ENCODE assay signal across 9 cellular contexts in genomic region chr16:27325736-27326135, GRCh38. TPM values are rescaled to one million over a fixed set of nuclear protein-coding genes. Genes with fewer than 3 reads are reported as not detected.
DNase-seq lines count a peak whose midpoint lies in the region; ATAC-seq and TF ChIP-seq lines count a peak whose summit lies in the region.
"Had no signal": no experiment of that assay in that cellular context is flagged by ENCODE, and none has a peak within 500 bp of the region (broad histone marks: within the 10 kb centered on the region; RNA-seq: fewer than 3 reads in every experiment).

No MANE protein-coding gene starts in this region.

- H3K4me3 ChIP-seq in CD8-positive, alpha-beta T cell (ENCODE audit: low read depth, low read length): no peak overlapping the region
- H3K4me3 ChIP-seq in esophagus muscularis mucosa: no peak overlapping the region
- H3K4me3 ChIP-seq in rectal smooth muscle tissue (ENCODE audit: low read length): no peak overlapping the region
- H3K4me3 ChIP-seq: mucosa of descending colon had no signal

- no peak for DNase-seq in CD8-positive, alpha-beta T cell
- DNase-seq in T-cell: peak in 1 of 34 experiments; percentile 8
- no peak for DNase-seq in esophagus muscularis mucosa (ENCODE audit: extremely low spot score)
- no peak for DNase-seq in GM13977 (ENCODE audit: low spot score)
- no peak for DNase-seq in nephron progenitor cell

- peaks cover 60% of the 10 kb centered on the region for H3K4me1 ChIP-seq in CD8-positive, alpha-beta T cell (ENCODE audit: insufficient read depth, low read length)
- H3K4me1 ChIP-seq in esophagus muscularis mucosa (peaks cover 66 to 100% (median 100%) of the 10 kb centered on the region in 4 donors), rectal smooth muscle tissue (ENCODE audit: control insufficient read depth, insufficient read depth, low read length) (peaks cover 30% of the 10 kb centered on the region)

- no peak overlapping the region for H3K4me3 Mint-ChIP-seq in CD8-positive, alpha-beta T cell
- H3K4me3 Mint-ChIP-seq in T-cell: peak overlapping the region in 2 of 3 donors; percentile 1 to 70
- H3K4me3 Mint-ChIP-seq in nephron progenitor cell: no peak overlapping the region

- intact Hi-C loops in CD8-positive, alpha-beta T cell (cut with DNase I, micrococcal nuclease): no loop called here
- intact Hi-C loops in esophagus muscularis mucosa (cut with DNase I): loop anchor here (5.0 kb wide), 1 partner anchor 78 kb away; no protein-coding TSS in a partner anchor

- no peak overlapping the region for H3K9ac ChIP-seq in rectal smooth muscle tissue (ENCODE audit: low read length)

- no peaks in the 10 kb centered on the region for H3K9me3 ChIP-seq in CD8-positive, alpha-beta T cell (ENCODE audit: low read length)
- H3K9me3 ChIP-seq in esophagus muscularis mucosa: no peaks in the 10 kb centered on the region
- H3K9me3 ChIP-seq: mucosa of descending colon had no signal

- peaks cover 4% of the 10 kb centered on the region for H3K36me3 ChIP-seq in CD8-positive, alpha-beta T cell (ENCODE audit: insufficient read depth, low read length)
- H3K36me3 ChIP-seq in esophagus muscularis mucosa (peaks cover 0 to 5% (median 0%) of the 10 kb centered on the region in 4 donors), rectal smooth muscle tissue (ENCODE audit: control insufficient read depth, insufficient read depth, low read length) (no peaks in the 10 kb centered on the region)

- H3K4me1 Mint-ChIP-seq in CD8-positive, alpha-beta T cell (ENCODE audit: low read depth): peaks cover 70% of the 10 kb centered on the region
- H3K4me1 Mint-ChIP-seq in T-cell: peaks cover 86 to 93% (median 88%) of the 10 kb centered on the region in 3 donors
- peaks cover 33% of the 10 kb centered on the region for H3K4me1 Mint-ChIP-seq in nephron progenitor cell

- H3K27ac Mint-ChIP-seq in CD8-positive, alpha-beta T cell: peak overlapping the region; percentile 76
- H3K27ac Mint-ChIP-seq in T-cell: peak overlapping the region; percentile 82 to 89
- no peak overlapping the region for H3K27ac Mint-ChIP-seq in nephron progenitor cell

- 92% methylated on average over 8 of the region's 8 CpGs for WGBS in esophagus muscularis mucosa

- TF ChIP-seq POLR2A in esophagus muscularis mucosa (IDR thresholded peaks at IDR 0.05; ENCODE audit: low read depth): no peak

- in situ Hi-C loops in GM13977 (cut with MboI; ENCODE audit: low pct_unique_long_range_greater_than_20kb, low sequenced_read_pairs, unreplicated experiment): no loop called here

- POLR2A ChIA-PET in CD8-positive, alpha-beta T cell (lab: Charles Lee): no interaction called here
- POLR2A ChIA-PET in T-cell (lab: Charles Lee): no interaction called here

- ATAC-seq in CD8-positive, alpha-beta T cell: no peak
- ATAC-seq in T-cell (replicated peaks in 1 of 4) (no peak), HG03460 (IDR thresholded peaks at IDR 0.05; ENCODE audit: unreplicated experiment) (no peak), HG02885 (IDR thresholded peaks at IDR 0.05; ENCODE audit: poor library complexity, unreplicated experiment) (no peak)

- no peaks in the 10 kb centered on the region for H3K27me3 ChIP-seq in CD8-positive, alpha-beta T cell (ENCODE audit: insufficient read depth, low read length)
- H3K27me3 ChIP-seq in esophagus muscularis mucosa (no peaks in the 10 kb centered on the region), rectal smooth muscle tissue (ENCODE audit: control insufficient read depth, insufficient read depth, low read length) (no peaks in the 10 kb centered on the region)

- no peak overlapping the region for H3K27ac ChIP-seq in CD8-positive, alpha-beta T cell (ENCODE audit: low read depth, low read length)
- H3K27ac ChIP-seq in esophagus muscularis mucosa (replicated peaks in 1 of 4) (peak overlapping the region; percentile 97 to 99 (median 98)), rectal smooth muscle tissue (ENCODE audit: low read depth, low read length) (peak overlapping the region; percentile 99)

- CTCF ChIA-PET in CD8-positive, alpha-beta T cell (lab: Charles Lee): interaction anchor here (1.1 kb wide), 1 partner anchor 95 kb away, joined by 3 read pairs; no protein-coding TSS in a partner anchor
- CTCF ChIA-PET in T-cell (lab: Charles Lee): no interaction called here

- H3K9me3 Mint-ChIP-seq in CD8-positive, alpha-beta T cell: no peaks in the 10 kb centered on the region
- H3K9me3 Mint-ChIP-seq in T-cell (no peaks in the 10 kb centered on the region), nephron progenitor cell (peaks cover 5% of the 10 kb centered on the region)

- no peak for TF ChIP-seq EP300 in esophagus muscularis mucosa (IDR thresholded peaks at IDR 0.05)

- peaks cover 34% of the 10 kb centered on the region for H3K36me3 Mint-ChIP-seq in CD8-positive, alpha-beta T cell
- H3K36me3 Mint-ChIP-seq in T-cell (peaks cover 32% of the 10 kb centered on the region), nephron progenitor cell (ENCODE audit: low read depth) (peaks cover 5% of the 10 kb centered on the region)

- no peak for TF ChIP-seq CTCF in CD8-positive, alpha-beta T cell (IDR thresholded peaks at IDR 0.05)
- TF ChIP-seq CTCF in esophagus muscularis mucosa (IDR thresholded peaks at IDR 0.05): no peak
- TF ChIP-seq CTCF in GM13977 (IDR thresholded peaks at IDR 0.05; ENCODE audit: extremely low read depth, insufficient read depth, missing control alignments): no peak
- no peak for TF ChIP-seq CTCF in nephron progenitor cell (IDR thresholded peaks at IDR 0.05)

- H3K27me3 Mint-ChIP-seq in CD8-positive, alpha-beta T cell (ENCODE audit: low read depth): no peaks in the 10 kb centered on the region
- H3K27me3 Mint-ChIP-seq in T-cell (no peaks in the 10 kb centered on the region), nephron progenitor cell (ENCODE audit: low read depth, poor library complexity) (peaks cover 3% of the 10 kb centered on the region)

RNA-seq across cellular contexts. Expression of gene IL4R, which starts 12.0 kb away (rescaled TPM):
- total RNA-seq in CD8-positive, alpha-beta T cell: 100 to 1,000 TPM; 224 to 240 TPM
- 100 to 1,000 TPM; 186 to 281 (median 221) TPM for total RNA-seq in T-cell
- total RNA-seq in esophagus muscularis mucosa: 100 to 1,000 TPM in 3 of 4 donors, 10 to 100 TPM in 1; 72.7 to 167 (median 116) TPM

RNA-seq across cellular contexts. Expression of gene NSMCE1, which starts 57.2 kb away (rescaled TPM):
- total RNA-seq in CD8-positive, alpha-beta T cell: 10 to 100 TPM; 29.6 to 30.1 TPM
- total RNA-seq in T-cell (10 to 100 TPM; 53.5 to 83.2 (median 73.9) TPM), esophagus muscularis mucosa (10 to 100 TPM; 49.7 to 68.8 (median 64.0) TPM)

Comparison
In these comparisons a context has a peak if more than half of its experiments do, and no peak if none do; other contexts are left out.
1. H3K4me3 Mint-ChIP-seq: peak in T-cell (2 of 3); none in CD8-positive, alpha-beta T cell (single experiment) and nephron progenitor cell (single experiment).